In genomic region chr3:141952611-141953010, GRCh38 we compare ENCODE assay signal across 19 cellular contexts.
DNase-seq lines count a peak whose midpoint lies in the region; ATAC-seq and TF ChIP-seq lines count a peak whose summit lies in the region.
"Had no signal": no experiment of that assay in that cellular context is flagged by ENCODE, and none has a peak within 500 bp of the region (broad histone marks: within the 10 kb centered on the region; RNA-seq: fewer than 3 reads in every experiment).

No MANE protein-coding gene starts in this region.

- TF ChIP-seq CTCF in Panc1 (IDR thresholded peaks at IDR 0.05) (no peak), osteocyte (IDR thresholded peaks at IDR 0.05) (no peak)

- no peak overlapping the region for H3K27ac Mint-ChIP-seq in osteocyte (ENCODE audit: unreplicated experiment)
- H3K27ac Mint-ChIP-seq in activated naive CD4-positive, alpha-beta T cell treated with anti-CD3 and anti-CD28 coated beads for 36 hours, result no peak overlapping the region
- no peak overlapping the region for H3K27ac Mint-ChIP-seq in activated T-cell treated with anti-CD3 and anti-CD28 coated beads, Interleukin-2, amount 50 U/mL, for 72 hours
- H3K27ac Mint-ChIP-seq: CD4-positive, CD25-positive, alpha-beta regulatory T cell had no signal

- ATAC-seq in Panc1, result 0 out of 2 replicates have a peak, but pooled peaks have one; percentile 39
- ATAC-seq in esophagus mucosa, result peak; percentile 78
- no peak for ATAC-seq in activated T-cell treated with anti-CD3 and anti-CD28 coated beads, Interleukin-2, amount 50 U/mL, for 72 hours (replicated peaks in 1 of 2)
- ATAC-seq: K562 had no signal

- BruUV-seq in Panc1 (replicated peaks; lab: Mats Ljungman, UMichigan), result no TSS peak

- H3K36me3 ChIP-seq in Panc1 (ENCODE audit: control insufficient read depth, insufficient read depth, low read length), result no peaks in the 10 kb centered on the region
- H3K36me3 ChIP-seq: HAP-1 had no signal

- H3K27me3 Mint-ChIP-seq in osteocyte (ENCODE audit: unreplicated experiment), result no peaks in the 10 kb centered on the region
- no peaks in the 10 kb centered on the region for H3K27me3 Mint-ChIP-seq in activated naive CD4-positive, alpha-beta T cell treated with anti-CD3 and anti-CD28 coated beads for 36 hours (ENCODE audit: low read depth)
- no peaks in the 10 kb centered on the region for H3K27me3 Mint-ChIP-seq in activated T-cell treated with anti-CD3 and anti-CD28 coated beads, Interleukin-2, amount 50 U/mL, for 72 hours (ENCODE audit: low read depth)
- H3K27me3 Mint-ChIP-seq: CD4-positive, CD25-positive, alpha-beta regulatory T cell had no signal

- in situ Hi-C loops in Panc1 (cut with HindIII; ENCODE audit: low pct_unique_long_range_greater_than_20kb, low sequenced_read_pairs), result no loop called here

- POLR2A ChIA-PET in Panc1 (lab: Charles Lee), result no interaction called here

- H3K27me3 ChIP-seq in Panc1 (ENCODE audit: control insufficient read depth, insufficient read depth, low read length), result no peaks in the 10 kb centered on the region
- H3K27me3 ChIP-seq: SJSA1 had no signal

- no peaks in the 10 kb centered on the region for H3K9me3 Mint-ChIP-seq in osteocyte (ENCODE audit: unreplicated experiment)
- H3K9me3 Mint-ChIP-seq in activated naive CD4-positive, alpha-beta T cell treated with anti-CD3 and anti-CD28 coated beads for 36 hours, result no peaks in the 10 kb centered on the region
- H3K9me3 Mint-ChIP-seq in activated T-cell treated with anti-CD3 and anti-CD28 coated beads, Interleukin-2, amount 50 U/mL, for 72 hours, result no peaks in the 10 kb centered on the region

- H3K27ac ChIP-seq in Panc1 (ENCODE audit: low read length), result no peak overlapping the region
- H3K27ac ChIP-seq: SJSA1 had no signal

- H3K9me3 ChIP-seq in Panc1 (ENCODE audit: control insufficient read depth, insufficient read depth, low read depth, low read length), result no peaks in the 10 kb centered on the region
- H3K9me3 ChIP-seq: HAP-1, SJSA1 had no signal

- intact Hi-C loops in Panc1 (cut with micrococcal nuclease; ENCODE audit: unreplicated experiment), result no loop called here
- intact Hi-C loops in activated naive CD4-positive, alpha-beta T cell treated with anti-CD3 and anti-CD28 coated beads for 36 hours (cut with micrococcal nuclease), result no loop called here

- H3K4me1 Mint-ChIP-seq in osteocyte (ENCODE audit: unreplicated experiment), result peaks cover 4% of the 10 kb centered on the region
- H3K4me1 Mint-ChIP-seq in activated naive CD4-positive, alpha-beta T cell treated with anti-CD3 and anti-CD28 coated beads for 36 hours (ENCODE audit: low read depth), result peaks cover 4% of the 10 kb centered on the region
- H3K4me1 Mint-ChIP-seq in activated T-cell treated with anti-CD3 and anti-CD28 coated beads, Interleukin-2, amount 50 U/mL, for 72 hours (ENCODE audit: low read depth), result peaks cover 13% of the 10 kb centered on the region

- peaks cover 34% of the 10 kb centered on the region for H3K36me3 Mint-ChIP-seq in osteocyte (ENCODE audit: unreplicated experiment)
- H3K36me3 Mint-ChIP-seq in activated naive CD4-positive, alpha-beta T cell treated with anti-CD3 and anti-CD28 coated beads for 36 hours (ENCODE audit: low read depth), result peaks cover 2% of the 10 kb centered on the region
- H3K36me3 Mint-ChIP-seq in activated T-cell treated with anti-CD3 and anti-CD28 coated beads, Interleukin-2, amount 50 U/mL, for 72 hours (ENCODE audit: insufficient read depth in 2 of 2), result peaks cover 0 to 2% of the 10 kb centered on the region in 2 donors

- CTCF ChIA-PET in Panc1 (lab: Charles Lee), result interaction anchor here (0.6 kb wide), 1 partner anchor 410 kb away, joined by 9 read pairs; no protein-coding TSS in a partner anchor
- CTCF ChIA-PET in activated naive CD4-positive, alpha-beta T cell treated with anti-CD3 and anti-CD28 coated beads for 36 hours (lab: Charles Lee), result no interaction called here

- H3K4me3 ChIP-seq in Panc1 (ENCODE audit: low read depth in 2 of 2, low read length in 2 of 2), result no peak overlapping the region
- H3K4me3 ChIP-seq: HAP-1, K562, SJSA1 had no signal

- no peak overlapping the region for H3K4me3 Mint-ChIP-seq in osteocyte (ENCODE audit: unreplicated experiment)
- H3K4me3 Mint-ChIP-seq in activated naive CD4-positive, alpha-beta T cell treated with anti-CD3 and anti-CD28 coated beads for 36 hours, result no peak overlapping the region
- H3K4me3 Mint-ChIP-seq in activated T-cell treated with anti-CD3 and anti-CD28 coated beads, Interleukin-2, amount 50 U/mL, for 72 hours, result no peak overlapping the region
- H3K4me3 Mint-ChIP-seq: CD4-positive, CD25-positive, alpha-beta regulatory T cell had no signal

- DNase-seq in Panc1 (ENCODE audit: low read depth, low spot score), result no peak
- peak; percentile 34 for DNase-seq in osteocyte (ENCODE audit: extremely low spot score, unreplicated experiment)
- peak; percentile 46 for DNase-seq in ureter (ENCODE audit: low spot score)
- DNase-seq in SHP77 treated with DMSO at 0.1 percent for 48 hours (lab: John Stamatoyannopoulos, UW), result no peak
- DNase-seq in activated naive CD4-positive, alpha-beta T cell treated with anti-CD3 and anti-CD28 coated beads for 36 hours, result no peak
- no peak for DNase-seq in activated T-cell treated with anti-CD3 and anti-CD28 coated beads, Interleukin-2, amount 50 U/mL, for 72 hours
- DNase-seq: CD4-positive, CD25-positive, alpha-beta regulatory T cell; EL; MV-4-11; NCI-H1417; NCI-H2029; NCI-H2171 treated with DMSO at 0.1 percent for 48 hours; NCI-H446 treated with DMSO at 0.1 percent for 48 hours; NCI-H748 treated with DMSO at 0.1 percent for 48 hours; OCI-M1 had no signal

- peaks cover 8% of the 10 kb centered on the region for H3K4me1 ChIP-seq in Panc1 (ENCODE audit: control insufficient read depth, insufficient read depth, low read length)

Comparison
In these comparisons a context has a peak if more than half of its experiments do, and no peak if none do; other contexts are left out.
1. ATAC-seq: peak in Panc1 (single experiment) and esophagus mucosa (single experiment); none in activated T-cell treated with anti-CD3 and anti-CD28 coated beads, Interleukin-2, amount 50 U/mL, for 72 hours (0 of 2).
2. DNase-seq: peak in osteocyte (single experiment) and ureter (single experiment); none in Panc1 (single experiment), SHP77 treated with DMSO at 0.1 percent for 48 hours (single experiment), activated naive CD4-positive, alpha-beta T cell treated with anti-CD3 and anti-CD28 coated beads for 36 hours (single experiment) and activated T-cell treated with anti-CD3 and anti-CD28 coated beads, Interleukin-2, amount 50 U/mL, for 72 hours (0 of 2).